20 cellular contexts compared by ENCODE assay signal in the genomic region with DNA sequence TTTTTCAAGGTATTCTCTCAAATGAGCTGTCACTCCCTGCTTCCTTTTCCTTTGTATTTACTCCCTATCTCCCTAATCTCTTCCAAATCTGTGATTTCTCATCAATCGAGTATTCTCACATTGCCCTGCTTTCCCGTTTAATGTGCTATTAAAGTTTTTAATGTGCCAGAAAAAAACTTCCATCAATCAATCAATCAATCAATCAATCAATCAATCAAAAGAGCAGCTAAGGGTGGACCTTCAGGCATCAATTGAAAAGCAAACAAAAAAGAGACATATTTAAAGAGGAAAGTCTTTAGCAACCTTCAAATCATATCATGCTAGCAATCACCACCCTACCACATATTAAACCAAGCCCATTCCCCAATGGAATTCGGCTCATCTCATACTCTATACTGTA.
"Had no signal": no experiment of that assay in that cellular context is flagged by ENCODE, and none has a peak within 500 bp of the region (broad histone marks: within the 10 kb centered on the region; RNA-seq: fewer than 3 reads in every experiment).

No MANE protein-coding gene starts in this region.

- H3K36me3 ChIP-seq: SJCRH30, vagina had no signal

- H3K4me3 ChIP-seq: coronary artery, esophagus squamous epithelium, hepatocyte, SJCRH30, transverse colon, vagina had no signal

- H3K4me3 Mint-ChIP-seq: activated T-cell treated with anti-CD3 and anti-CD28 coated beads, Interleukin-2, amount 50 U/mL, for 4 hours; brain; central memory CD8-positive, alpha-beta T cell; naive B cell; stimulated activated naive B cell treated with anti-CD40 and anti-IgM and Interleukin-4, amounts not matched to agents 10 μg/mL and 1 μg/mL and 100 μg/mL, for 72 hours had no signal

- H3K27me3 Mint-ChIP-seq: central memory CD8-positive, alpha-beta T cell; naive B cell; stimulated activated naive B cell treated with anti-CD40 and anti-IgM and Interleukin-4, amounts not matched to agents 10 μg/mL and 1 μg/mL and 100 μg/mL, for 72 hours had no signal

- H3K27ac ChIP-seq: coronary artery, esophagus squamous epithelium, hepatocyte, SJCRH30, transverse colon, vagina had no signal

- DNase-seq: activated T-cell treated with anti-CD3 and anti-CD28 coated beads, Interleukin-2, amount 50 U/mL, for 4 hours; effector CD4-positive, alpha-beta T cell; esophagus squamous epithelium; islet precursor cell; naive B cell; nucleus accumbens; posterior cingulate gyrus; SJCRH30; stimulated activated CD4-positive, alpha-beta T cell treated with anti-CD3 and anti-CD28 coated beads, Interleukin-2, amount 100 ng/mL, for 48 hours; stimulated activated naive B cell treated with anti-CD40 and anti-IgM and Interleukin-4, amounts not matched to agents 10 μg/mL and 1 μg/mL and 100 μg/mL, for 72 hours; substantia nigra; T-helper 9 cell; transverse colon had no signal

- H3K27ac Mint-ChIP-seq: brain; stimulated activated naive B cell treated with anti-CD40 and anti-IgM and Interleukin-4, amounts not matched to agents 10 μg/mL and 1 μg/mL and 100 μg/mL, for 72 hours had no signal

- H3K9me3 ChIP-seq: esophagus squamous epithelium, SJCRH30, transverse colon, vagina had no signal

- H3K27me3 ChIP-seq: esophagus squamous epithelium, hepatocyte, SJCRH30, transverse colon, vagina had no signal

- ATAC-seq: activated CD4-positive, CD25-positive, alpha-beta regulatory T cell treated with anti-CD3 and anti-CD28 coated beads, Interleukin-2, amount 50 U/mL, for 24 hours; activated T-cell treated with anti-CD3 and anti-CD28 coated beads, Interleukin-2, amount 50 U/mL, for 4 hours; left lobe of liver; stimulated activated naive B cell treated with anti-CD40 and anti-IgM and Interleukin-4, amounts not matched to agents 10 μg/mL and 1 μg/mL and 100 μg/mL, for 72 hours had no signal

- H3K9me3 Mint-ChIP-seq: activated T-cell treated with anti-CD3 and anti-CD28 coated beads, Interleukin-2, amount 50 U/mL, for 4 hours; brain; central memory CD8-positive, alpha-beta T cell; naive B cell; stimulated activated naive B cell treated with anti-CD40 and anti-IgM and Interleukin-4, amounts not matched to agents 10 μg/mL and 1 μg/mL and 100 μg/mL, for 72 hours had no signal
